In genomic region chr3:186790261-186790981, GRCh38 we compare ENCODE assay signal across 1 cellular context.
A peak's percentile ranks its signal among the peaks of the same experiment; 100 is the strongest.
TF ChIP-seq lines count a peak whose summit lies in the region.

No MANE protein-coding gene starts in this region.

TF ChIP-seq in A549, 52 proteins besides CTCF, POLR2A, EP300 and RAD21 (continued from another document):
- peak; percentile 11; the same call in 1 of the 2 replicates for TF ChIP-seq HMGXB4 (CRISPR knock-in tag; IDR thresholded peaks at IDR 0.05; ENCODE audit: borderline replicate concordance)
- peak; percentile 93 for TF ChIP-seq FOSB (CRISPR knock-in tag; IDR thresholded peaks at IDR 0.05)
- TF ChIP-seq HOXB5 (CRISPR knock-in tag; IDR thresholded peaks at IDR 0.05) = peak; percentile 18; the same call in 1 of the 2 replicates
- TF ChIP-seq HDAC2 (IDR thresholded peaks at IDR 0.05) = no peak
- peak; percentile 68 to 84; a peak in 4 of 5 replicates for TF ChIP-seq JUN (IDR thresholded peaks at IDR 0.05)
- TF ChIP-seq EHF (CRISPR knock-in tag; IDR thresholded peaks at IDR 0.05) = 0 out of 2 replicates have a peak, but pooled peaks have one; percentile 10
- no peak for TF ChIP-seq BHLHE40 (IDR thresholded peaks at IDR 0.05; ENCODE audit: low read depth, low read length)
- TF ChIP-seq TP53 (CRISPR knock-in tag; IDR thresholded peaks at IDR 0.05) = peak; percentile 89; the same call in 1 of the 2 replicates
- TF ChIP-seq ZC3H11A (IDR thresholded peaks at IDR 0.05) = no peak
- peak; percentile 94 for TF ChIP-seq HOXA7 (CRISPR knock-in tag; IDR thresholded peaks at IDR 0.05)
- TF ChIP-seq RFX5 (IDR thresholded peaks at IDR 0.05) = no peak
- no peak for TF ChIP-seq CHD4 (IDR thresholded peaks at IDR 0.05; ENCODE audit: borderline replicate concordance)
- TF ChIP-seq CEBPB (IDR thresholded peaks at IDR 0.05) = no peak
- TF ChIP-seq MYC (IDR thresholded peaks at IDR 0.05; ENCODE audit: borderline replicate concordance, low read length) = no peak
- TF ChIP-seq, protein P1, sequence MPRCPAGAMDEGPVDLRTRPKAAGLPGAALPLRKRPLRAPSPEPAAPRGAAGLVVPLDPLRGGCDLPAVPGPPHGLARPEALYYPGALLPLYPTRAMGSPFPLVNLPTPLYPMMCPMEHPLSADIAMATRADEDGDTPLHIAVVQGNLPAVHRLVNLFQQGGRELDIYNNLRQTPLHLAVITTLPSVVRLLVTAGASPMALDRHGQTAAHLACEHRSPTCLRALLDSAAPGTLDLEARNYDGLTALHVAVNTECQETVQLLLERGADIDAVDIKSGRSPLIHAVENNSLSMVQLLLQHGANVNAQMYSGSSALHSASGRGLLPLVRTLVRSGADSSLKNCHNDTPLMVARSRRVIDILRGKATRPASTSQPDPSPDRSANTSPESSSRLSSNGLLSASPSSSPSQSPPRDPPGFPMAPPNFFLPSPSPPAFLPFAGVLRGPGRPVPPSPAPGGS (IDR thresholded peaks at IDR 0.05) = peak; percentile 59; the same call in 2 of the 3 replicates
